Comparison of ENCODE assay signal across 9 cellular contexts in the genomic region with DNA sequence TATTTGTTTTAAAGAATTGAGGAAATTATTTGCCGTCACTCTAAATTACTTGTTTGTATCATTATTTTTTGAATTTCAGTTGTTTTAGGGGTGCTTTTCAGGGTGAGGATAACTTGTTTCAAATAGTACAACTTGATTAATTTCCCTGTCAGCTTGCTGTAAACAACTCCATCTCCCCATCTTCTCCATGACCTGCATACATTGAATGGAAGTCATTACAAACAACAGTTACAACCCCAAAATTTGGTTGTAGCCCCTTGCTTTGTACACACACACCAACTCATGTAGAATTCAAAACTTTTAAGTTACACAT. TPM values are rescaled to one million over a fixed set of nuclear protein-coding genes. Genes with fewer than 3 reads are reported as not detected.
DNase-seq lines count a peak whose midpoint lies in the region; ATAC-seq, FAIRE-seq and TF ChIP-seq lines count a peak whose summit lies in the region.
"Had no signal": no experiment of that assay in that cellular context is flagged by ENCODE, and none has a peak within 500 bp of the region (broad histone marks: within the 10 kb centered on the region; RNA-seq: fewer than 3 reads in every experiment).

No MANE protein-coding gene starts in this region.

- CTCF ChIA-PET in Calu3 (lab: Charles Lee) = no interaction called here

- peak overlapping the region in 1 of 2 donors; percentile 64 for H3K9ac ChIP-seq in duodenal mucosa (ENCODE audit: low read depth in 1 of 2, low read length in 2 of 2)

- 62 to 64% methylated on average over 1 of the region's 1 CpG for WGBS in pancreas, 2 donors

- TF ChIP-seq CTCF in Calu3 (IDR thresholded peaks at IDR 0.05; ENCODE audit: unreplicated experiment) (no peak), osteoblast (IDR thresholded peaks at IDR 0.05; ENCODE audit: extremely low read depth, low read depth, low read length) (no peak), pancreas (IDR thresholded peaks at IDR 0.05) (no peak)

- H3K27ac ChIP-seq in duodenal mucosa (ENCODE audit: low read depth, low read length) (no peak overlapping the region), osteoblast (ENCODE audit: low read depth, low read length) (peak overlapping the region; percentile 100), pancreas (no peak overlapping the region), caudate nucleus (ENCODE audit: low read depth, low read length) (no peak overlapping the region)

- H3K4me2 ChIP-seq in osteoblast (ENCODE audit: insufficient read depth, low read length) = peak overlapping the region; percentile 97

- H3K79me2 ChIP-seq in osteoblast (ENCODE audit: insufficient read depth, low read length) = peaks cover 27% of the 10 kb centered on the region

- peaks cover 8 to 14% of the 10 kb centered on the region in 2 donors for H3K4me1 ChIP-seq in duodenal mucosa (ENCODE audit: control insufficient read depth in 1 of 2, insufficient read depth in 2 of 2, low read length in 2 of 2)
- H3K4me1 ChIP-seq in osteoblast (ENCODE audit: insufficient read depth, low read length) = peaks cover 22% of the 10 kb centered on the region
- H3K4me1 ChIP-seq in pancreas = peaks cover 5 to 18% (median 14%) of the 10 kb centered on the region in 3 donors

- H3K27ac Mint-ChIP-seq in Calu3 (ENCODE audit: unreplicated experiment) = peak overlapping the region; percentile 77

- H3K4me3 Mint-ChIP-seq in Calu3 (ENCODE audit: low read depth, unreplicated experiment) = peak overlapping the region; percentile 79

- H3K9me3 ChIP-seq in MG63 (no peaks in the 10 kb centered on the region), duodenal mucosa (ENCODE audit: control insufficient read depth in 1 of 2, low read length in 2 of 2) (no peaks in the 10 kb centered on the region), osteoblast (ENCODE audit: low read depth, low read length) (no peaks in the 10 kb centered on the region), pancreas (no peaks in the 10 kb centered on the region)

- H4K20me1 ChIP-seq in osteoblast (ENCODE audit: insufficient read depth, low read length) = no peaks in the 10 kb centered on the region

- H3K4me3 ChIP-seq in MG63 (peak overlapping the region; percentile 57), duodenal mucosa (ENCODE audit: low read depth in 1 of 2, low read length in 2 of 2) (peak overlapping the region; percentile 63 to 87), osteoblast (ENCODE audit: insufficient read depth, low read length) (peak overlapping the region; percentile 78), pancreas (peak overlapping the region in 2 of 4 donors; percentile 55 to 64)

- H3K36me3 Mint-ChIP-seq in Calu3 (ENCODE audit: insufficient read depth, unreplicated experiment) = peaks cover 39% of the 10 kb centered on the region

- no peak overlapping the region for H2AFZ ChIP-seq in osteoblast (ENCODE audit: low read length)

- intact Hi-C loops in Calu3 (cut with micrococcal nuclease; ENCODE audit: unreplicated experiment) = no loop called here
- intact Hi-C loops in pancreas (cut with DNase I) = no loop called here

- H3K27me3 ChIP-seq in MG63 (no peaks in the 10 kb centered on the region), duodenal mucosa (ENCODE audit: control insufficient read depth in 1 of 2, insufficient read depth in 2 of 2, low read length in 2 of 2) (no peaks in the 10 kb centered on the region), osteoblast (ENCODE audit: insufficient read depth, low read length) (no peaks in the 10 kb centered on the region), pancreas (no peaks in the 10 kb centered on the region)

- H3K36me3 ChIP-seq in MG63 (peaks cover 4% of the 10 kb centered on the region), duodenal mucosa (ENCODE audit: control insufficient read depth in 1 of 2, insufficient read depth in 2 of 2, low read length in 2 of 2) (peaks cover 0 to 11% of the 10 kb centered on the region in 2 donors), osteoblast (ENCODE audit: insufficient read depth, low read length) (peaks cover 22% of the 10 kb centered on the region), pancreas (no peaks in the 10 kb centered on the region)

- FAIRE-seq in pancreas (lab: Jason Lieb, UNC) = no peak

- BruUV-seq in Calu3 (replicated peaks; lab: Mats Ljungman, UMichigan) = no TSS peak

- no peaks in the 10 kb centered on the region for H3K9me3 Mint-ChIP-seq in Calu3 (ENCODE audit: low read depth, unreplicated experiment)

- no peak for ATAC-seq in pancreas
- no peak for ATAC-seq in GM21723 (IDR thresholded peaks at IDR 0.05; ENCODE audit: unreplicated experiment)

- peaks cover 23% of the 10 kb centered on the region for H3K4me1 Mint-ChIP-seq in Calu3 (ENCODE audit: low read depth, unreplicated experiment)

- H3K27me3 Mint-ChIP-seq in Calu3 (ENCODE audit: unreplicated experiment) = no peaks in the 10 kb centered on the region

- no peak for DNase-seq in Calu3
- no peak for DNase-seq in MG63
- no peak for DNase-seq in osteoblast (ENCODE audit: insufficient read length, low spot score, missing footprints)
- DNase-seq in pancreas = no peak
- DNase-seq in caudate nucleus (lab: John Stamatoyannopoulos, UW) = no peak
- DNase-seq in activated CD8-positive, alpha-beta memory T cell treated with anti-CD3 and anti-CD28 coated beads, Interleukin-2, amount 50 U/mL, for 4 hours = no peak
- DNase-seq: HCEC 1CT had no signal

RNA-seq across cellular contexts. Expression of gene MTHFD2L, which starts 1.4 kb away (rescaled TPM):
- 21.8 and 24.1 TPM in 2 replicates for total RNA-seq in Calu3 (2022)
- 6.7 and 21.3 TPM in 2 replicates for total RNA-seq in MG63 (2014; rRNA removed; shearing (Covaris generic); ENCODE audit: low replicate concordance)
- total RNA-seq in osteoblast = 10.3 and 13.0 TPM in 2 replicates
- total RNA-seq in pancreas = 1 to 10 TPM; 4.9 to 8.0 (median 6.5) TPM
- polyA plus RNA-seq in pancreas = 10 to 100 TPM in 1 of 2 donors, 1 to 10 TPM in 1; 6.8 to 11.4 TPM
